Comparison of ENCODE assay signal across 1 cellular context in genomic region chr5:179858586-179859427, GRCh38.
TF ChIP-seq lines count a peak whose summit lies in the region.

TSS of gene MRNIP (minus strand) at chr5:179858817. CDS start at chr5:179858796, 21 bp downstream.

TF ChIP-seq in K562, 482 proteins besides CTCF, POLR2A, EP300 and RAD21 (continued from another document and continues in another):
- TF ChIP-seq MGA (IDR thresholded peaks at IDR 0.05) = peak; percentile 56; the same call in 1 of the 2 replicates
- TF ChIP-seq ZC3H11A (IDR thresholded peaks at IDR 0.05; ENCODE audit: low read depth, low read length) = no peak
- peak; percentile 6; the same call in 1 of the 2 replicates for TF ChIP-seq MITF (IDR thresholded peaks at IDR 0.05)
- TF ChIP-seq ZFP36 (IDR thresholded peaks at IDR 0.05; ENCODE audit: low read depth, low read length, partially characterized antibody) = no peak
- TF ChIP-seq FOXM1 (IDR thresholded peaks at IDR 0.05; ENCODE audit: low read depth) = no peak
- peak; percentile 47; the same call in 1 of the 2 replicates for TF ChIP-seq FOXM1 (CRISPR knock-in tag; IDR thresholded peaks at IDR 0.05; ENCODE audit: low read depth)
- TF ChIP-seq TAF1 (IDR thresholded peaks at IDR 0.05; ENCODE audit: control insufficient read depth, extremely low read depth, insufficient read depth, low read length, severe bottlenecking) = peak; percentile 71
- no peak for TF ChIP-seq CBFA2T3 (IDR thresholded peaks at IDR 0.05)
- TF ChIP-seq BCLAF1 (IDR thresholded peaks at IDR 0.05; ENCODE audit: borderline replicate concordance in 1 of 2, control insufficient read depth in 1 of 2, low read depth in 2 of 2, low read length in 1 of 2) = 0 out of 4 replicates have a peak, but pooled peaks of 1 of the 2 experiments have one; percentile 49
- TF ChIP-seq PRMT5 (CRISPR knock-in tag; IDR thresholded peaks at IDR 0.05) = no peak
- TF ChIP-seq ZBTB43 (CRISPR knock-in tag; IDR thresholded peaks at IDR 0.05) = peak; percentile 35; the same call in 1 of the 2 replicates
- TF ChIP-seq HMGN3 (IDR thresholded peaks at IDR 0.05; ENCODE audit: borderline replicate concordance, extremely low read depth, insufficient read length, low read depth, low read length) = peak; percentile 84
- no peak for TF ChIP-seq FOSL1 (tag; conservative IDR thresholded peaks at IDR 0.05)
- 0 out of 2 replicates have a peak, but pooled peaks have one; percentile 49 for TF ChIP-seq C11orf30 (IDR thresholded peaks at IDR 0.05; ENCODE audit: low read depth)
- no peak for TF ChIP-seq BDP1 (IDR thresholded peaks at IDR 0.05; ENCODE audit: insufficient read depth, insufficient read length)
- TF ChIP-seq RNF219 (CRISPR knock-in tag; IDR thresholded peaks at IDR 0.05) = no peak
- TF ChIP-seq DIDO1 (tag; IDR thresholded peaks at IDR 0.05; ENCODE audit: low read depth) = no peak
- no peak for TF ChIP-seq RFX5 (IDR thresholded peaks at IDR 0.05; ENCODE audit: low read depth, low read length)
- TF ChIP-seq ETV1 (tag; conservative IDR thresholded peaks at IDR 0.05; ENCODE audit: low read depth) = no peak
- TF ChIP-seq NCOR1 (IDR thresholded peaks at IDR 0.05) = no peak
- TF ChIP-seq HDAC3 (IDR thresholded peaks at IDR 0.05; ENCODE audit: borderline replicate concordance, partially characterized antibody) = no peak
- TF ChIP-seq NEUROD1 (IDR thresholded peaks at IDR 0.05; ENCODE audit: borderline replicate concordance, low read depth, low read length, partially characterized antibody) = no peak
- TF ChIP-seq SMC3 (conservative IDR thresholded peaks at IDR 0.05; ENCODE audit: insufficient read depth, low read depth, low read length) = 0 out of 2 replicates have a peak, but pooled peaks have one; percentile 19
- TF ChIP-seq ZNF311 (CRISPR knock-in tag; IDR thresholded peaks at IDR 0.05) = no peak
- TF ChIP-seq GATAD2A (IDR thresholded peaks at IDR 0.05) = no peak
- no peak for TF ChIP-seq ELK3 (CRISPR knock-in tag; IDR thresholded peaks at IDR 0.05)
- TF ChIP-seq CREB5 (CRISPR knock-in tag; IDR thresholded peaks at IDR 0.05) = no peak
- no peak for TF ChIP-seq ZNF780A (CRISPR knock-in tag; IDR thresholded peaks at IDR 0.05)
- no peak for TF ChIP-seq GABPB2 (CRISPR knock-in tag; conservative IDR thresholded peaks at IDR 0.05)
- peak; percentile 41; the same call in 1 of the 2 replicates for TF ChIP-seq ZNF431 (CRISPR knock-in tag; IDR thresholded peaks at IDR 0.05)
- TF ChIP-seq USF2 (CRISPR knock-in tag; IDR thresholded peaks at IDR 0.05) = no peak
